In genomic region chr19:58499021-58499927, GRCh38 we compare ENCODE assay signal across 8 cellular contexts. TPM values are rescaled to one million over a fixed set of nuclear protein-coding genes. Genes with fewer than 3 reads are reported as not detected.
DNase-seq lines count a peak whose midpoint lies in the region; ATAC-seq, FAIRE-seq and TF ChIP-seq lines count a peak whose summit lies in the region.

No MANE protein-coding gene starts in this region.

- TF ChIP-seq POLR2A in GM12891 (IDR thresholded peaks at IDR 0.05; ENCODE audit: low read depth, low read length): no peak; the same call in 1 of the 2 replicates

- peak overlapping the region; percentile 88 for H3K27ac ChIP-seq in upper lobe of right lung

- no peaks in the 10 kb centered on the region for H3K36me3 ChIP-seq in upper lobe of right lung

- ATAC-seq in HG02798 (IDR thresholded peaks at IDR 0.05; ENCODE audit: poor library complexity, unreplicated experiment) (peak; percentile 91), left cardiac atrium (peak; percentile 98 to 99), upper lobe of right lung (peak; percentile 97)

- TF ChIP-seq CTCF in upper lobe of right lung (IDR thresholded peaks at IDR 0.05): peak; percentile 30

- H3K9me3 ChIP-seq in upper lobe of right lung: no peaks in the 10 kb centered on the region

- H3K4me3 ChIP-seq in upper lobe of right lung: peak overlapping the region; percentile 73

- H3K4me1 ChIP-seq in upper lobe of right lung: peaks cover 15% of the 10 kb centered on the region

- FAIRE-seq in GM12891 (lab: Jason Lieb, UNC): peak; percentile 92

- DNase-seq in GM12891 (ENCODE audit: insufficient read length, low spot score) (peak; percentile 96), NCI-H1436 (lab: John Stamatoyannopoulos, UW) (peak; percentile 100), SW480 (ENCODE audit: low spot score) (peak; percentile 100), amniotic epithelial cell (ENCODE audit: low read depth) (peak; percentile 97), left cardiac atrium (peak; percentile 100), posterior vena cava (ENCODE audit: low spot score) (peak; percentile 100), upper lobe of right lung (peak; percentile 100)

- intact Hi-C loops in left cardiac atrium (cut with DNase I): no loop called here
- intact Hi-C loops in posterior vena cava (cut with DNase I): no loop called here
- intact Hi-C loops in upper lobe of right lung (cut with DNase I): no loop called here

- H3K27me3 ChIP-seq in upper lobe of right lung: no peaks in the 10 kb centered on the region

TF ChIP-seq in GM12891, 5 proteins besides CTCF, POLR2A, EP300 and RAD21:
- TF ChIP-seq PAX5 (IDR thresholded peaks at IDR 0.05; ENCODE audit: insufficient read depth, low read length, severe bottlenecking) (peak; percentile 29), SPI1 (IDR thresholded peaks at IDR 0.05; ENCODE audit: low read depth, low read length) (peak; percentile 46; the same call in 1 of the 2 replicates), POLR2AphosphoS5 (IDR thresholded peaks at IDR 0.05; ENCODE audit: low read depth, low read length) (peak; percentile 50; the same call in 1 of the 2 replicates), TAF1 (IDR thresholded peaks at IDR 0.05; ENCODE audit: low read depth, low read length) (peak; percentile 73), POU2F2 (IDR thresholded peaks at IDR 0.05; ENCODE audit: low read depth, low read length) (peak; percentile 73; the same call in 1 of the 2 replicates)

RNA-seq across cellular contexts. Expression of gene SLC27A5, which starts 12.5 kb away (rescaled TPM):
- 23.9 TPM for polyA plus RNA-seq in GM12891 (2012; ENCODE audit: low read depth, missing spikeins)
- total RNA-seq in left cardiac atrium (1 to 10 TPM; 6.0 to 6.3 TPM), posterior vena cava (1 to 10 TPM; 7.6 to 7.9 TPM), upper lobe of right lung (4.7 TPM)

RNA-seq across cellular contexts. Expression of gene ZBTB45, which starts 20.3 kb away (rescaled TPM):
- polyA plus RNA-seq in GM12891 (2012; ENCODE audit: low read depth, missing spikeins): 6.1 TPM
- total RNA-seq in left cardiac atrium: 10 to 100 TPM; 10.2 to 11.7 TPM
- total RNA-seq in posterior vena cava: 10 to 100 TPM; 11.8 to 12.1 TPM
- 14.1 TPM for total RNA-seq in upper lobe of right lung

RNA-seq across cellular contexts. Expression of gene ZNF446, which starts 23.1 kb away (rescaled TPM):
- 6.1 TPM for polyA plus RNA-seq in GM12891 (2012; ENCODE audit: low read depth, missing spikeins)
- total RNA-seq in left cardiac atrium: 1 to 10 TPM; 4.1 to 5.1 TPM
- total RNA-seq in posterior vena cava: 1 to 10 TPM; 4.8 to 6.0 TPM
- 8.8 TPM for total RNA-seq in upper lobe of right lung

RNA-seq across cellular contexts. Expression of gene ZNF324, which starts 32.4 kb away (rescaled TPM):
- polyA plus RNA-seq in GM12891 (2012; ENCODE audit: low read depth, missing spikeins): 5.8 TPM
- 1 to 10 TPM; 4.4 to 6.1 TPM for total RNA-seq in left cardiac atrium
- 1 to 10 TPM; 7.0 to 7.8 TPM for total RNA-seq in posterior vena cava
- 11.7 TPM for total RNA-seq in upper lobe of right lung

RNA-seq across cellular contexts. Expression of gene TRIM28, which starts 44.6 kb away (rescaled TPM):
- 367 TPM for polyA plus RNA-seq in GM12891 (2012; ENCODE audit: low read depth, missing spikeins)
- total RNA-seq in left cardiac atrium (100 to 1,000 TPM; 135 to 150 TPM), posterior vena cava (100 to 1,000 TPM; 159 to 168 TPM), upper lobe of right lung (199 TPM)

Comparison
In these comparisons a context has a peak if more than half of its experiments do, and no peak if none do; other contexts are left out.
1. Peak in every context shown above with its lines: DNase-seq, ATAC-seq, H3K4me3 ChIP-seq and H3K27ac ChIP-seq.